In genomic region chr1:26938004-26938658, GRCh38 we compare ENCODE assay signal across 1 cellular context.
TF ChIP-seq lines count a peak whose summit lies in the region.

No MANE protein-coding gene starts in this region.

TF ChIP-seq in HepG2, 621 proteins besides CTCF, POLR2A, EP300 and RAD21 (continued from another document and continues in another):
- TF ChIP-seq POLR2AphosphoS5 (IDR thresholded peaks at IDR 0.05; ENCODE audit: low read depth, low read length) (no peak; the same call in none of the 2 replicates), ZNF34 (CRISPR knock-in tag; IDR thresholded peaks at IDR 0.05; ENCODE audit: borderline replicate concordance) (no peak), ZSCAN5A (CRISPR knock-in tag; IDR thresholded peaks at IDR 0.05; ENCODE audit: borderline replicate concordance) (peak; percentile 94; the same call in 1 of the 2 replicates), ZNF382 (CRISPR knock-in tag; IDR thresholded peaks at IDR 0.05; ENCODE audit: borderline replicate concordance) (no peak), CHCHD3 (CRISPR knock-in tag; IDR thresholded peaks at IDR 0.05) (no peak), PAXIP1 (CRISPR knock-in tag; conservative IDR thresholded peaks at IDR 0.05) (peak; percentile 96), ZNF18 (CRISPR knock-in tag; IDR thresholded peaks at IDR 0.05; ENCODE audit: insufficient replicate concordance) (peak; percentile 85), BRD4 (CRISPR knock-in tag; IDR thresholded peaks at IDR 0.05) (no peak), SP4 (CRISPR knock-in tag; IDR thresholded peaks at IDR 0.05) (no peak; the same call in 1 of the 2 replicates), STAT5B (CRISPR knock-in tag; IDR thresholded peaks at IDR 0.05) (no peak), GPBP1L1 (CRISPR knock-in tag; IDR thresholded peaks at IDR 0.05) (no peak), CC2D1A (CRISPR knock-in tag; IDR thresholded peaks at IDR 0.05) (no peak), MXD3 (CRISPR knock-in tag; IDR thresholded peaks at IDR 0.05) (no peak), MIXL1 (CRISPR knock-in tag; IDR thresholded peaks at IDR 0.05) (peak; percentile 98), TBL1XR1 (IDR thresholded peaks at IDR 0.05; ENCODE audit: borderline replicate concordance, low read length, partially characterized antibody) (peak; percentile 96), DZIP1 (CRISPR knock-in tag; IDR thresholded peaks at IDR 0.05) (no peak), SATB2 (CRISPR knock-in tag; IDR thresholded peaks at IDR 0.05) (no peak), ZNF773 (CRISPR knock-in tag; IDR thresholded peaks at IDR 0.05; ENCODE audit: borderline replicate concordance) (no peak), ZBTB1 (CRISPR knock-in tag; IDR thresholded peaks at IDR 0.05; ENCODE audit: borderline replicate concordance) (no peak), U2AF2 (IDR thresholded peaks at IDR 0.05; ENCODE audit: low read depth, low read length) (no peak), ZC3H13 (CRISPR knock-in tag; IDR thresholded peaks at IDR 0.05) (peak; percentile 81; the same call in 1 of the 2 replicates), SP140L (CRISPR knock-in tag; IDR thresholded peaks at IDR 0.05; ENCODE audit: borderline replicate concordance) (no peak), ATF6 (CRISPR knock-in tag; conservative IDR thresholded peaks at IDR 0.05) (no peak), ZNF331 (CRISPR knock-in tag; IDR thresholded peaks at IDR 0.05) (peak; percentile 91), TEAD2 (CRISPR knock-in tag; IDR thresholded peaks at IDR 0.05) (no peak), SRY (CRISPR knock-in tag; IDR thresholded peaks at IDR 0.05) (no peak), ADNP (CRISPR knock-in tag; IDR thresholded peaks at IDR 0.05) (no peak), ARID3A (IDR thresholded peaks at IDR 0.05; ENCODE audit: low read depth, low read length) (peak; percentile 81), ZNF720 (CRISPR knock-in tag; IDR thresholded peaks at IDR 0.05) (no peak), NCOA2 (CRISPR knock-in tag; IDR thresholded peaks at IDR 0.05) (peak; percentile 94), ZNF263 (CRISPR knock-in tag; IDR thresholded peaks at IDR 0.05) (0 out of 2 replicates have a peak, but pooled peaks have one; percentile 36), HNRNPL (IDR thresholded peaks at IDR 0.05; ENCODE audit: low read depth, low read length) (no peak), THAP9 (CRISPR knock-in tag; IDR thresholded peaks at IDR 0.05; ENCODE audit: borderline replicate concordance) (peak; percentile 49; the same call in 1 of the 2 replicates), NAIF1 (CRISPR knock-in tag; IDR thresholded peaks at IDR 0.05; ENCODE audit: borderline replicate concordance) (peak; percentile 65; the same call in 1 of the 2 replicates), LBX2 (CRISPR knock-in tag; IDR thresholded peaks at IDR 0.05; ENCODE audit: borderline replicate concordance) (no peak), IKZF1 (IDR thresholded peaks at IDR 0.05) (no peak), ZEB1 (IDR thresholded peaks at IDR 0.05; ENCODE audit: insufficient replicate concordance, low read depth) (peak; percentile 60), ZNF576 (CRISPR knock-in tag; IDR thresholded peaks at IDR 0.05) (no peak), CSRNP2 (CRISPR knock-in tag; conservative IDR thresholded peaks at IDR 0.05; ENCODE audit: low read depth) (no peak)
